ENCODE assay signal across 10 cellular contexts in genomic region chr19:9250630-9251029, GRCh38. TPM values are rescaled to one million over a fixed set of nuclear protein-coding genes. Genes with fewer than 3 reads are reported as not detected.
"Had no signal": no experiment of that assay in that cellular context is flagged by ENCODE, and none has a peak within 500 bp of the region (broad histone marks: within the 10 kb centered on the region; RNA-seq: fewer than 3 reads in every experiment).

OR7E24 (plus strand) TSS chr19:9250930; CDS start chr19:9251044, 114 bp downstream.

- H3K4me2 ChIP-seq: GM23338 had no signal

- H3K27ac ChIP-seq: GM23248 had no signal

- H3K4me3 Mint-ChIP-seq: GM23338, H9, HFFc6 had no signal

- DNase-seq: GM23248, GOT3, H7, H9, HCEC 1CT, HFFc6 had no signal

- H3K9me3 ChIP-seq: HAP-1 had no signal

- H3K4me1 Mint-ChIP-seq: GM23338, H9 had no signal

- H3K4me3 ChIP-seq: GM23248, GM23338, HAP-1 had no signal

- ATAC-seq: GM23338, HCT116 had no signal

- H3K9ac ChIP-seq: GM23248 had no signal

- H2AFZ ChIP-seq: GM23248, GM23338 had no signal

- H3K4me1 ChIP-seq: HAP-1 had no signal

- H3K27ac Mint-ChIP-seq: GM23338, H9, HFFc6 had no signal

- H3K36me3 ChIP-seq: HAP-1 had no signal

RNA-seq across cellular contexts. Expression of gene OR7E24, which starts in this region (rescaled TPM):
- polyA plus RNA-seq: GM23248, GM23338, H1 had no signal
